Comparison of ENCODE assay signal across 1 cellular context in the genomic region with DNA sequence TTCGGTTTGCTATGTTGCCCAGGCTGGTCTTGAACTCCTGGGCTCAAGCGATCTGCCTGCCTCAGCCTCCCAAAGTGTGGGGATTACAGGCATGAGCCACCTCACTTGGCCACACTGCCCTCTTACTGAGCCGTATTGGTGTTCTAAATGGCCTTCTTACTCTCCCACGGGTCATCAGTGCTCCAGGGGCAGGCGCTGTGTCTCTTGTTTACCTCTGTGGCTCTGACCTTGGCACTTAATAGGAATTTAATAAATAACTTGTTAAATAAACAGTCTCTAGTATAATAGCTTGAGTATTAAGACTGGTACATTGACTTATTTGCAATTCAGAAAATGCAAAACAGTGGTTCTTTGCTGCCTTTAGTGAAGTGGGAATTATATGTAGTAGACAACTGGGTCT.
TF ChIP-seq lines count a peak whose summit lies in the region.

No MANE protein-coding gene starts in this region.

TF ChIP-seq in HepG2, 621 proteins besides CTCF, POLR2A, EP300 and RAD21 (continued from another document and continues in another):
- TF ChIP-seq, protein P1, sequence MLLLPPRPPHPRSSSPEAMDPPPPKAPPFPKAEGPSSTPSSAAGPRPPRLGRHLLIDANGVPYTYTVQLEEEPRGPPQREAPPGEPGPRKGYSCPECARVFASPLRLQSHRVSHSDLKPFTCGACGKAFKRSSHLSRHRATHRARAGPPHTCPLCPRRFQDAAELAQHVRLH (CRISPR knock-in tag; IDR thresholded peaks at IDR 0.05; ENCODE audit: borderline replicate concordance, low read depth), result 0 out of 2 replicates have a peak, but pooled peaks have one; percentile 23
- no peak for TF ChIP-seq PTBP1 (IDR thresholded peaks at IDR 0.05; ENCODE audit: low read depth, low read length, poor library complexity, severe bottlenecking)
- TF ChIP-seq, protein P2, sequence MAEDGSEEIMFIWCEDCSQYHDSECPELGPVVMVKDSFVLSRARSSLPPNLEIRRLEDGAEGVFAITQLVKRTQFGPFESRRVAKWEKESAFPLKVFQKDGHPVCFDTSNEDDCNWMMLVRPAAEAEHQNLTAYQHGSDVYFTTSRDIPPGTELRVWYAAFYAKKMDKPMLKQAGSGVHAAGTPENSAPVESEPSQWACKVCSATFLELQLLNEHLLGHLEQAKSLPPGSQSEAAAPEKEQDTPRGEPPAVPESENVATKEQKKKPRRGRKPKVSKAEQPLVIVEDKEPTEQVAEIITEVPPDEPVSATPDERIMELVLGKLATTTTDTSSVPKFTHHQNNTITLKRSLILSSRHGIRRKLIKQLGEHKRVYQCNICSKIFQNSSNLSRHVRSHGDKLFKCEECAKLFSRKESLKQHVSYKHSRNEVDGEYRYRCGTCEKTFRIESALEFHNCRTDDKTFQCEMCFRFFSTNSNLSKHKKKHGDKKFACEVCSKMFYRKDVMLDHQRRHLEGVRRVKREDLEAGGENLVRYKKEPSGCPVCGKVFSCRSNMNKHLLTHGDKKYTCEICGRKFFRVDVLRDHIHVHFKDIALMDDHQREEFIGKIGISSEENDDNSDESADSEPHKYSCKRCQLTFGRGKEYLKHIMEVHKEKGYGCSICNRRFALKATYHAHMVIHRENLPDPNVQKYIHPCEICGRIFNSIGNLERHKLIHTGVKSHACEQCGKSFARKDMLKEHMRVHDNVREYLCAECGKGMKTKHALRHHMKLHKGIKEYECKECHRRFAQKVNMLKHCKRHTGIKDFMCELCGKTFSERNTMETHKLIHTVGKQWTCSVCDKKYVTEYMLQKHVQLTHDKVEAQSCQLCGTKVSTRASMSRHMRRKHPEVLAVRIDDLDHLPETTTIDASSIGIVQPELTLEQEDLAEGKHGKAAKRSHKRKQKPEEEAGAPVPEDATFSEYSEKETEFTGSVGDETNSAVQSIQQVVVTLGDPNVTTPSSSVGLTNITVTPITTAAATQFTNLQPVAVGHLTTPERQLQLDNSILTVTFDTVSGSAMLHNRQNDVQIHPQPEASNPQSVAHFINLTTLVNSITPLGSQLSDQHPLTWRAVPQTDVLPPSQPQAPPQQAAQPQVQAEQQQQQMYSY (CRISPR knock-in tag; IDR thresholded peaks at IDR 0.05), result no peak
- TF ChIP-seq PAWR (CRISPR knock-in tag; IDR thresholded peaks at IDR 0.05; ENCODE audit: borderline replicate concordance), result no peak
- no peak for TF ChIP-seq KLF11 (CRISPR knock-in tag; IDR thresholded peaks at IDR 0.05)
- TF ChIP-seq NFE2L1 (CRISPR knock-in tag; IDR thresholded peaks at IDR 0.05; ENCODE audit: borderline replicate concordance), result no peak
- no peak for TF ChIP-seq SNAPC2 (CRISPR knock-in tag; IDR thresholded peaks at IDR 0.05)
- TF ChIP-seq, protein P3, sequence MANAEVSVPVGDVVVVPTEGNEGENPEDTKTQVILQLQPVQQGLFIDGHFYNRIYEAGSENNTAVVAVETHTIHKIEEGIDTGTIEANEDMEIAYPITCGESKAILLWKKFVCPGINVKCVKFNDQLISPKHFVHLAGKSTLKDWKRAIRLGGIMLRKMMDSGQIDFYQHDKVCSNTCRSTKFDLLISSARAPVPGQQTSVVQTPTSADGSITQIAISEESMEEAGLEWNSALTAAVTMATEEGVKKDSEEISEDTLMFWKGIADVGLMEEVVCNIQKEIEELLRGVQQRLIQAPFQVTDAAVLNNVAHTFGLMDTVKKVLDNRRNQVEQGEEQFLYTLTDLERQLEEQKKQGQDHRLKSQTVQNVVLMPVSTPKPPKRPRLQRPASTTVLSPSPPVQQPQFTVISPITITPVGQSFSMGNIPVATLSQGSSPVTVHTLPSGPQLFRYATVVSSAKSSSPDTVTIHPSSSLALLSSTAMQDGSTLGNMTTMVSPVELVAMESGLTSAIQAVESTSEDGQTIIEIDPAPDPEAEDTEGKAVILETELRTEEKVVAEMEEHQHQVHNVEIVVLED (CRISPR knock-in tag; IDR thresholded peaks at IDR 0.05; ENCODE audit: borderline replicate concordance), result no peak
- TF ChIP-seq ETV5 (CRISPR knock-in tag; IDR thresholded peaks at IDR 0.05; ENCODE audit: borderline replicate concordance), result no peak
- peak; percentile 76 for TF ChIP-seq RARA (CRISPR knock-in tag; IDR thresholded peaks at IDR 0.05)
- no peak; the same call in 1 of the 2 replicates for TF ChIP-seq SIX1 (CRISPR knock-in tag; IDR thresholded peaks at IDR 0.05; ENCODE audit: borderline replicate concordance)
- TF ChIP-seq, protein P4, sequence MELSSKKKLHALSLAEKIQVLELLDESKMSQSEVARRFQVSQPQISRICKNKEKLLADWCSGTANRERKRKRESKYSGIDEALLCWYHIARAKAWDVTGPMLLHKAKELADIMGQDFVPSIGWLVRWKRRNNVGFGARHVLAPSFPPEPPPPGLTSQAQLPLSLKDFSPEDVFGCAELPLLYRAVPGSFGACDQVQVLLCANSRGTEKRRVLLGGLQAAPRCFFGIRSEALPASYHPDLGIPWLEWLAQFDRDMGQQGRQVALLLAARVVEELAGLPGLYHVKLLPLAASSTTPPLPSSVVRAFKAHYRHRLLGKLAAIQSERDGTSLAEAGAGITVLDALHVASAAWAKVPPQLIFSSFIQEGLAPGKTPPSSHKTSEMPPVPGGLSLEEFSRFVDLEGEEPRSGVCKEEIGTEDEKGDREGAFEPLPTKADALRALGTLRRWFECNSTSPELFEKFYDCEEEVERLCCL (CRISPR knock-in tag; IDR thresholded peaks at IDR 0.05; ENCODE audit: borderline replicate concordance), result no peak
- TF ChIP-seq ZC3H4 (CRISPR knock-in tag; IDR thresholded peaks at IDR 0.05; ENCODE audit: borderline replicate concordance), result no peak
- no peak for TF ChIP-seq ZNF644 (CRISPR knock-in tag; IDR thresholded peaks at IDR 0.05; ENCODE audit: low read depth)
- TF ChIP-seq CEBPG (CRISPR knock-in tag; IDR thresholded peaks at IDR 0.05), result no peak
- no peak for TF ChIP-seq ZNF430 (CRISPR knock-in tag; IDR thresholded peaks at IDR 0.05)
- peak; percentile 28; the same call in 1 of the 2 replicates for TF ChIP-seq BCL6 (CRISPR knock-in tag; IDR thresholded peaks at IDR 0.05)
- no peak for TF ChIP-seq ZNF510 (CRISPR knock-in tag; IDR thresholded peaks at IDR 0.05; ENCODE audit: low read depth)
- TF ChIP-seq KLF12 (CRISPR knock-in tag; IDR thresholded peaks at IDR 0.05; ENCODE audit: borderline replicate concordance), result no peak
- TF ChIP-seq, protein P5, sequence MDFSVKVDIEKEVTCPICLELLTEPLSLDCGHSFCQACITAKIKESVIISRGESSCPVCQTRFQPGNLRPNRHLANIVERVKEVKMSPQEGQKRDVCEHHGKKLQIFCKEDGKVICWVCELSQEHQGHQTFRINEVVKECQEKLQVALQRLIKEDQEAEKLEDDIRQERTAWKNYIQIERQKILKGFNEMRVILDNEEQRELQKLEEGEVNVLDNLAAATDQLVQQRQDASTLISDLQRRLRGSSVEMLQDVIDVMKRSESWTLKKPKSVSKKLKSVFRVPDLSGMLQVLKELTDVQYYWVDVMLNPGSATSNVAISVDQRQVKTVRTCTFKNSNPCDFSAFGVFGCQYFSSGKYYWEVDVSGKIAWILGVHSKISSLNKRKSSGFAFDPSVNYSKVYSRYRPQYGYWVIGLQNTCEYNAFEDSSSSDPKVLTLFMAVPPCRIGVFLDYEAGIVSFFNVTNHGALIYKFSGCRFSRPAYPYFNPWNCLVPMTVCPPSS (IDR thresholded peaks at IDR 0.05), result no peak
- TF ChIP-seq, protein P6, sequence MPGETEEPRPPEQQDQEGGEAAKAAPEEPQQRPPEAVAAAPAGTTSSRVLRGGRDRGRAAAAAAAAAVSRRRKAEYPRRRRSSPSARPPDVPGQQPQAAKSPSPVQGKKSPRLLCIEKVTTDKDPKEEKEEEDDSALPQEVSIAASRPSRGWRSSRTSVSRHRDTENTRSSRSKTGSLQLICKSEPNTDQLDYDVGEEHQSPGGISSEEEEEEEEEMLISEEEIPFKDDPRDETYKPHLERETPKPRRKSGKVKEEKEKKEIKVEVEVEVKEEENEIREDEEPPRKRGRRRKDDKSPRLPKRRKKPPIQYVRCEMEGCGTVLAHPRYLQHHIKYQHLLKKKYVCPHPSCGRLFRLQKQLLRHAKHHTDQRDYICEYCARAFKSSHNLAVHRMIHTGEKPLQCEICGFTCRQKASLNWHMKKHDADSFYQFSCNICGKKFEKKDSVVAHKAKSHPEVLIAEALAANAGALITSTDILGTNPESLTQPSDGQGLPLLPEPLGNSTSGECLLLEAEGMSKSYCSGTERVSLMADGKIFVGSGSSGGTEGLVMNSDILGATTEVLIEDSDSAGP (CRISPR knock-in tag; IDR thresholded peaks at IDR 0.05; ENCODE audit: borderline replicate concordance), result no peak
- no peak for TF ChIP-seq FOXM1 (CRISPR knock-in tag; IDR thresholded peaks at IDR 0.05)
- TF ChIP-seq ZNF33B (CRISPR knock-in tag; IDR thresholded peaks at IDR 0.05), result no peak
- no peak for TF ChIP-seq SRSF1 (optimal IDR thresholded peaks at IDR 0.05; ENCODE audit: low read depth, low read length)
- TF ChIP-seq, protein P7, sequence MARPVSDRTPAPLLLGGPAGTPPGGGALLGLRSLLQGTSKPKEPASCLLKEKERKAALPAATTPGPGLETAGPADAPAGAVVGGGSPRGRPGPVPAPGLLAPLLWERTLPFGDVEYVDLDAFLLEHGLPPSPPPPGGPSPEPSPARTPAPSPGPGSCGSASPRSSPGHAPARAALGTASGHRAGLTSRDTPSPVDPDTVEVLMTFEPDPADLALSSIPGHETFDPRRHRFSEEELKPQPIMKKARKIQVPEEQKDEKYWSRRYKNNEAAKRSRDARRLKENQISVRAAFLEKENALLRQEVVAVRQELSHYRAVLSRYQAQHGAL (CRISPR knock-in tag; IDR thresholded peaks at IDR 0.05; ENCODE audit: not compliant biosample characterization), result no peak
- TF ChIP-seq, protein P8, sequence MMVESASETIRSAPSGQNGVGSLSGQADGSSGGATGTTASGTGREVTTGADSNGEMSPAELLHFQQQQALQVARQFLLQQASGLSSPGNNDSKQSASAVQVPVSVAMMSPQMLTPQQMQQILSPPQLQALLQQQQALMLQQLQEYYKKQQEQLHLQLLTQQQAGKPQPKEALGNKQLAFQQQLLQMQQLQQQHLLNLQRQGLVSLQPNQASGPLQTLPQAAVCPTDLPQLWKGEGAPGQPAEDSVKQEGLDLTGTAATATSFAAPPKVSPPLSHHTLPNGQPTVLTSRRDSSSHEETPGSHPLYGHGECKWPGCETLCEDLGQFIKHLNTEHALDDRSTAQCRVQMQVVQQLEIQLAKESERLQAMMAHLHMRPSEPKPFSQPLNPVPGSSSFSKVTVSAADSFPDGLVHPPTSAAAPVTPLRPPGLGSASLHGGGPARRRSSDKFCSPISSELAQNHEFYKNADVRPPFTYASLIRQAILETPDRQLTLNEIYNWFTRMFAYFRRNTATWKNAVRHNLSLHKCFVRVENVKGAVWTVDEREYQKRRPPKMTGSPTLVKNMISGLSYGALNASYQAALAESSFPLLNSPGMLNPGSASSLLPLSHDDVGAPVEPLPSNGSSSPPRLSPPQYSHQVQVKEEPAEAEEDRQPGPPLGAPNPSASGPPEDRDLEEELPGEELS (CRISPR knock-in tag; IDR thresholded peaks at IDR 0.05), result peak; percentile 42; the same call in 1 of the 2 replicates
- TF ChIP-seq, protein P9, sequence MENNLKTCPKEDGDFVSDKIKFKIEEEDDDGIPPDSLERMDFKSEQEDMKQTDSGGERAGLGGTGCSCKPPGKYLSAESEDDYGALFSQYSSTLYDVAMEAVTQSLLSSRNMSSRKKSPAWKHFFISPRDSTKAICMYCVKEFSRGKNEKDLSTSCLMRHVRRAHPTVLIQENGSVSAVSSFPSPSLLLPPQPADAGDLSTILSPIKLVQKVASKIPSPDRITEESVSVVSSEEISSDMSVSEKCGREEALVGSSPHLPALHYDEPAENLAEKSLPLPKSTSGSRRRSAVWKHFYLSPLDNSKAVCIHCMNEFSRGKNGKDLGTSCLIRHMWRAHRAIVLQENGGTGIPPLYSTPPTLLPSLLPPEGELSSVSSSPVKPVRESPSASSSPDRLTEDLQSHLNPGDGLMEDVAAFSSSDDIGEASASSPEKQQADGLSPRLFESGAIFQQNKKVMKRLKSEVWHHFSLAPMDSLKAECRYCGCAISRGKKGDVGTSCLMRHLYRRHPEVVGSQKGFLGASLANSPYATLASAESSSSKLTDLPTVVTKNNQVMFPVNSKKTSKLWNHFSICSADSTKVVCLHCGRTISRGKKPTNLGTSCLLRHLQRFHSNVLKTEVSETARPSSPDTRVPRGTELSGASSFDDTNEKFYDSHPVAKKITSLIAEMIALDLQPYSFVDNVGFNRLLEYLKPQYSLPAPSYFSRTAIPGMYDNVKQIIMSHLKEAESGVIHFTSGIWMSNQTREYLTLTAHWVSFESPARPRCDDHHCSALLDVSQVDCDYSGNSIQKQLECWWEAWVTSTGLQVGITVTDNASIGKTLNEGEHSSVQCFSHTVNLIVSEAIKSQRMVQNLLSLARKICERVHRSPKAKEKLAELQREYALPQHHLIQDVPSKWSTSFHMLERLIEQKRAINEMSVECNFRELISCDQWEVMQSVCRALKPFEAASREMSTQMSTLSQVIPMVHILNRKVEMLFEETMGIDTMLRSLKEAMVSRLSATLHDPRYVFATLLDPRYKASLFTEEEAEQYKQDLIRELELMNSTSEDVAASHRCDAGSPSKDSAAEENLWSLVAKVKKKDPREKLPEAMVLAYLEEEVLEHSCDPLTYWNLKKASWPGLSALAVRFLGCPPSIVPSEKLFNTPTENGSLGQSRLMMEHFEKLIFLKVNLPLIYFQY (CRISPR knock-in tag; IDR thresholded peaks at IDR 0.05; ENCODE audit: borderline replicate concordance), result no peak
- TF ChIP-seq SALL2 (CRISPR knock-in tag; IDR thresholded peaks at IDR 0.05), result no peak
- TF ChIP-seq ZFP41 (CRISPR knock-in tag; IDR thresholded peaks at IDR 0.05; ENCODE audit: borderline replicate concordance), result no peak
- no peak for TF ChIP-seq THAP11 (CRISPR knock-in tag; IDR thresholded peaks at IDR 0.05)
- TF ChIP-seq RXRA (CRISPR knock-in tag; IDR thresholded peaks at IDR 0.05), result no peak
- TF ChIP-seq ZNF484 (CRISPR knock-in tag; IDR thresholded peaks at IDR 0.05; ENCODE audit: borderline replicate concordance, low read depth), result no peak
- no peak for TF ChIP-seq ZFP1 (CRISPR knock-in tag; IDR thresholded peaks at IDR 0.05)
- no peak for TF ChIP-seq U2AF1 (optimal IDR thresholded peaks at IDR 0.05; ENCODE audit: low read depth, low read length)
- TF ChIP-seq ZMYM4 (CRISPR knock-in tag; IDR thresholded peaks at IDR 0.05), result no peak
- TF ChIP-seq ZNF543 (CRISPR knock-in tag; IDR thresholded peaks at IDR 0.05), result no peak
- no peak for TF ChIP-seq ZNF570 (CRISPR knock-in tag; IDR thresholded peaks at IDR 0.05; ENCODE audit: borderline replicate concordance)
- no peak for TF ChIP-seq CAMTA2 (CRISPR knock-in tag; IDR thresholded peaks at IDR 0.05; ENCODE audit: borderline replicate concordance)
- no peak for TF ChIP-seq ZNF878 (CRISPR knock-in tag; IDR thresholded peaks at IDR 0.05)
- TF ChIP-seq MED1 (CRISPR knock-in tag; IDR thresholded peaks at IDR 0.05), result no peak; the same call in 1 of the 2 replicates
- TF ChIP-seq MXD4 (CRISPR knock-in tag; IDR thresholded peaks at IDR 0.05), result no peak
- TF ChIP-seq TAF15 (IDR thresholded peaks at IDR 0.05; ENCODE audit: low read depth, low read length, poor library complexity, severe bottlenecking), result no peak
- no peak for TF ChIP-seq ELF3 (CRISPR knock-in tag; IDR thresholded peaks at IDR 0.05)
- TF ChIP-seq, protein P10, sequence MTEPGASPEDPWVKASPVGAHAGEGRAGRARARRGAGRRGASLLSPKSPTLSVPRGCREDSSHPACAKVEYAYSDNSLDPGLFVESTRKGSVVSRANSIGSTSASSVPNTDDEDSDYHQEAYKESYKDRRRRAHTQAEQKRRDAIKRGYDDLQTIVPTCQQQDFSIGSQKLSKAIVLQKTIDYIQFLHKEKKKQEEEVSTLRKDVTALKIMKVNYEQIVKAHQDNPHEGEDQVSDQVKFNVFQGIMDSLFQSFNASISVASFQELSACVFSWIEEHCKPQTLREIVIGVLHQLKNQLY (CRISPR knock-in tag; IDR thresholded peaks at IDR 0.05), result no peak
- TF ChIP-seq RORA (CRISPR knock-in tag; IDR thresholded peaks at IDR 0.05), result no peak
- TF ChIP-seq PPARG (CRISPR knock-in tag; conservative IDR thresholded peaks at IDR 0.05), result no peak
- no peak for TF ChIP-seq SP2 (CRISPR knock-in tag; IDR thresholded peaks at IDR 0.05)
- TF ChIP-seq ZNF790 (CRISPR knock-in tag; IDR thresholded peaks at IDR 0.05; ENCODE audit: borderline replicate concordance), result no peak
- no peak for TF ChIP-seq FOXP1 (IDR thresholded peaks at IDR 0.05)
- TF ChIP-seq FOXP1 (CRISPR knock-in tag; IDR thresholded peaks at IDR 0.05), result peak; percentile 61; the same call in 1 of the 2 replicates
